ENCODE assay signal across 1 cellular context in the genomic region with DNA sequence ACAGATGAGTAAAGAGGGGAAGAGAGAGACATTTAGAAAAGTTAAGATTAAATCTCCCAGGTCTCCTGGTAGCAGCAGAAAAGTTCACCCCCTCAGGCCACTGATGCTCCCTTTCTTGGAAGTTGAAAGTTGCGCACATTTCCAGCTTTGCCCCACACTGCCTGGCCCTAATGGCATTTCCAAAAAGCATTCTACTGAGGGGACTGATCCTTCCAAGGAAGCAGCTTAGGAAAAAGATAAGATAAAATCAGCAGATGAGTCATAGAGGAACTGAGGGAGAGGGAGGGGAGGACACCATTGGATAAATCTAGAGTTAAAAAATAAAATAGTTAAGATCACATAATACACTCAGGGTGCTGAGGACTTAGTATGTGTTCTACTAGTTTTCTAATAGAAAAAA.
TF ChIP-seq lines count a peak whose summit lies in the region.

No MANE protein-coding gene starts in this region.

TF ChIP-seq in GM23338, 12 proteins besides CTCF, POLR2A, EP300 and RAD21 (continued from another document):
- TF ChIP-seq, protein P1, sequence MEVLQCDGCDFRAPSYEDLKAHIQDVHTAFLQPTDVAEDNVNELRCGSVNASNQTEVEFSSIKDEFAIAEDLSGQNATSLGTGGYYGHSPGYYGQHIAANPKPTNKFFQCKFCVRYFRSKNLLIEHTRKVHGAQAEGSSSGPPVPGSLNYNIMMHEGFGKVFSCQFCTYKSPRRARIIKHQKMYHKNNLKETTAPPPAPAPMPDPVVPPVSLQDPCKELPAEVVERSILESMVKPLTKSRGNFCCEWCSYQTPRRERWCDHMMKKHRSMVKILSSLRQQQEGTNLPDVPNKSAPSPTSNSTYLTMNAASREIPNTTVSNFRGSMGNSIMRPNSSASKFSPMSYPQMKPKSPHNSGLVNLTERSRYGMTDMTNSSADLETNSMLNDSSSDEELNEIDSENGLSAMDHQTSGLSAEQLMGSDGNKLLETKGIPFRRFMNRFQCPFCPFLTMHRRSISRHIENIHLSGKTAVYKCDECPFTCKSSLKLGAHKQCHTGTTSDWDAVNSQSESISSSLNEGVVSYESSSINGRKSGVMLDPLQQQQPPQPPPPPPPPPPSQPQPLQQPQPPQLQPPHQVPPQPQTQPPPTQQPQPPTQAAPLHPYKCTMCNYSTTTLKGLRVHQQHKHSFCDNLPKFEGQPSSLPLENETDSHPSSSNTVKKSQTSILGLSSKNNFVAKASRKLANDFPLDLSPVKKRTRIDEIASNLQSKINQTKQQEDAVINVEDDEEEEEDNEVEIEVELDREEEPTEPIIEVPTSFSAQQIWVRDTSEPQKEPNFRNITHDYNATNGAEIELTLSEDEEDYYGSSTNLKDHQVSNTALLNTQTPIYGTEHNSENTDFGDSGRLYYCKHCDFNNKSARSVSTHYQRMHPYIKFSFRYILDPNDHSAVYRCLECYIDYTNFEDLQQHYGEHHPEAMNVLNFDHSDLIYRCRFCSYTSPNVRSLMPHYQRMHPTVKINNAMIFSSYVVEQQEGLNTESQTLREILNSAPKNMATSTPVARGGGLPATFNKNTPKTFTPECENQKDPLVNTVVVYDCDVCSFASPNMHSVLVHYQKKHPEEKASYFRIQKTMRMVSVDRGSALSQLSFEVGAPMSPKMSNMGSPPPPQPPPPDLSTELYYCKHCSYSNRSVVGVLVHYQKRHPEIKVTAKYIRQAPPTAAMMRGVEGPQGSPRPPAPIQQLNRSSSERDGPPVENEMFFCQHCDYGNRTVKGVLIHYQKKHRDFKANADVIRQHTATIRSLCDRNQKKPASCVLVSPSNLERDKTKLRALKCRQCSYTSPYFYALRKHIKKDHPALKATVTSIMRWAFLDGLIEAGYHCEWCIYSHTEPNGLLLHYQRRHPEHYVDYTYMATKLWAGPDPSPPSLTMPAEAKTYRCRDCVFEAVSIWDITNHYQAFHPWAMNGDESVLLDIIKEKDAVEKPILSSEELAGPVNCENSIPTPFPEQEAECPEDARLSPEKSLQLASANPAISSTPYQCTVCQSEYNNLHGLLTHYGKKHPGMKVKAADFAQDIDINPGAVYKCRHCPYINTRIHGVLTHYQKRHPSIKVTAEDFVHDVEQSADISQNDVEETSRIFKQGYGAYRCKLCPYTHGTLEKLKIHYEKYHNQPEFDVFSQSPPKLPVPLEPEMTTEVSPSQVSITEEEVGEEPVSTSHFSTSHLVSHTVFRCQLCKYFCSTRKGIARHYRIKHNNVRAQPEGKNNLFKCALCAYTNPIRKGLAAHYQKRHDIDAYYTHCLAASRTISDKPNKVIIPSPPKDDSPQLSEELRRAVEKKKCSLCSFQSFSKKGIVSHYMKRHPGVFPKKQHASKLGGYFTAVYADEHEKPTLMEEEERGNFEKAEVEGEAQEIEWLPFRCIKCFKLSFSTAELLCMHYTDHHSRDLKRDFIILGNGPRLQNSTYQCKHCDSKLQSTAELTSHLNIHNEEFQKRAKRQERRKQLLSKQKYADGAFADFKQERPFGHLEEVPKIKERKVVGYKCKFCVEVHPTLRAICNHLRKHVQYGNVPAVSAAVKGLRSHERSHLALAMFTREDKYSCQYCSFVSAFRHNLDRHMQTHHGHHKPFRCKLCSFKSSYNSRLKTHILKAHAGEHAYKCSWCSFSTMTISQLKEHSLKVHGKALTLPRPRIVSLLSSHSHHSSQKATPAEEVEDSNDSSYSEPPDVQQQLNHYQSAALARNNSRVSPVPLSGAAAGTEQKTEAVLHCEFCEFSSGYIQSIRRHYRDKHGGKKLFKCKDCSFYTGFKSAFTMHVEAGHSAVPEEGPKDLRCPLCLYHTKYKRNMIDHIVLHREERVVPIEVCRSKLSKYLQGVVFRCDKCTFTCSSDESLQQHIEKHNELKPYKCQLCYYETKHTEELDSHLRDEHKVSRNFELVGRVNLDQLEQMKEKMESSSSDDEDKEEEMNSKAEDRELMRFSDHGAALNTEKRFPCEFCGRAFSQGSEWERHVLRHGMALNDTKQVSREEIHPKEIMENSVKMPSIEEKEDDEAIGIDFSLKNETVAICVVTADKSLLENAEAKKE (CRISPR knock-in tag; IDR thresholded peaks at IDR 0.05), result no peak
- TF ChIP-seq, protein P2, sequence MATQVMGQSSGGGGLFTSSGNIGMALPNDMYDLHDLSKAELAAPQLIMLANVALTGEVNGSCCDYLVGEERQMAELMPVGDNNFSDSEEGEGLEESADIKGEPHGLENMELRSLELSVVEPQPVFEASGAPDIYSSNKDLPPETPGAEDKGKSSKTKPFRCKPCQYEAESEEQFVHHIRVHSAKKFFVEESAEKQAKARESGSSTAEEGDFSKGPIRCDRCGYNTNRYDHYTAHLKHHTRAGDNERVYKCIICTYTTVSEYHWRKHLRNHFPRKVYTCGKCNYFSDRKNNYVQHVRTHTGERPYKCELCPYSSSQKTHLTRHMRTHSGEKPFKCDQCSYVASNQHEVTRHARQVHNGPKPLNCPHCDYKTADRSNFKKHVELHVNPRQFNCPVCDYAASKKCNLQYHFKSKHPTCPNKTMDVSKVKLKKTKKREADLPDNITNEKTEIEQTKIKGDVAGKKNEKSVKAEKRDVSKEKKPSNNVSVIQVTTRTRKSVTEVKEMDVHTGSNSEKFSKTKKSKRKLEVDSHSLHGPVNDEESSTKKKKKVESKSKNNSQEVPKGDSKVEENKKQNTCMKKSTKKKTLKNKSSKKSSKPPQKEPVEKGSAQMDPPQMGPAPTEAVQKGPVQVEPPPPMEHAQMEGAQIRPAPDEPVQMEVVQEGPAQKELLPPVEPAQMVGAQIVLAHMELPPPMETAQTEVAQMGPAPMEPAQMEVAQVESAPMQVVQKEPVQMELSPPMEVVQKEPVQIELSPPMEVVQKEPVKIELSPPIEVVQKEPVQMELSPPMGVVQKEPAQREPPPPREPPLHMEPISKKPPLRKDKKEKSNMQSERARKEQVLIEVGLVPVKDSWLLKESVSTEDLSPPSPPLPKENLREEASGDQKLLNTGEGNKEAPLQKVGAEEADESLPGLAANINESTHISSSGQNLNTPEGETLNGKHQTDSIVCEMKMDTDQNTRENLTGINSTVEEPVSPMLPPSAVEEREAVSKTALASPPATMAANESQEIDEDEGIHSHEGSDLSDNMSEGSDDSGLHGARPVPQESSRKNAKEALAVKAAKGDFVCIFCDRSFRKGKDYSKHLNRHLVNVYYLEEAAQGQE (IDR thresholded peaks at IDR 0.05; ENCODE audit: unreplicated experiment), result no peak
